In genomic region chr3:185537369-185537970, GRCh38 we compare ENCODE assay signal across 8 cellular contexts. TPM values are rescaled to one million over a fixed set of nuclear protein-coding genes. Genes with fewer than 3 reads are reported as not detected.
DNase-seq lines count a peak whose midpoint lies in the region; ATAC-seq and TF ChIP-seq lines count a peak whose summit lies in the region.

No MANE protein-coding gene starts in this region.

- peaks cover 3% of the 10 kb centered on the region for H3K27me3 ChIP-seq in fibroblast of lung (ENCODE audit: control insufficient read depth, insufficient read depth, low read length)

- peaks cover 9% of the 10 kb centered on the region for H3K4me1 Mint-ChIP-seq in T-helper 1 cell treated with Interleukin-12 subunit alpha and Interleukin-12 subunit beta and Interleukin-4 antibody, amounts not matched to agents 30 μg/mL and 1 μg/mL, for 36 hours (ENCODE audit: low read depth)

- peaks cover 1% of the 10 kb centered on the region for H3K36me3 Mint-ChIP-seq in T-helper 1 cell treated with Interleukin-12 subunit alpha and Interleukin-12 subunit beta and Interleukin-4 antibody, amounts not matched to agents 30 μg/mL and 1 μg/mL, for 36 hours (ENCODE audit: low read depth)

- no peaks in the 10 kb centered on the region for H3K36me3 ChIP-seq in fibroblast of lung (ENCODE audit: control insufficient read depth, insufficient read depth, low read length)

- peaks cover 3% of the 10 kb centered on the region for H3K9me3 Mint-ChIP-seq in T-helper 1 cell treated with Interleukin-12 subunit alpha and Interleukin-12 subunit beta and Interleukin-4 antibody, amounts not matched to agents 30 μg/mL and 1 μg/mL, for 36 hours

- H3K4me1 ChIP-seq in fibroblast of lung (ENCODE audit: control insufficient read depth, extremely low read depth, insufficient read depth, low read length), result peaks cover 3% of the 10 kb centered on the region

- H3K27ac Mint-ChIP-seq in T-helper 1 cell treated with Interleukin-12 subunit alpha and Interleukin-12 subunit beta and Interleukin-4 antibody, amounts not matched to agents 30 μg/mL and 1 μg/mL, for 36 hours, result peak overlapping the region; percentile 84

- peak; percentile 99 for ATAC-seq in GM21381 (IDR thresholded peaks at IDR 0.05; ENCODE audit: unreplicated experiment)
- ATAC-seq in HG03558 (IDR thresholded peaks at IDR 0.05; ENCODE audit: extremely low read depth, unreplicated experiment), result peak; percentile 97

- no peaks in the 10 kb centered on the region for H3K9me3 ChIP-seq in fibroblast of lung (ENCODE audit: control insufficient read depth, insufficient read depth, low read depth, low read length)

- no peak overlapping the region for H3K9ac ChIP-seq in fibroblast of lung (ENCODE audit: insufficient read depth, low read length)

- H3K4me3 Mint-ChIP-seq in T-helper 1 cell treated with Interleukin-12 subunit alpha and Interleukin-12 subunit beta and Interleukin-4 antibody, amounts not matched to agents 30 μg/mL and 1 μg/mL, for 36 hours, result peak overlapping the region; percentile 41

- no peak overlapping the region for H3K4me2 ChIP-seq in fibroblast of lung (ENCODE audit: extremely low read depth, insufficient read depth, low read length)

- DNase-seq in GM04504 (ENCODE audit: low read depth) (peak; percentile 55), fibroblast of lung (ENCODE audit: low read depth in 2 of 2) (peak; percentile 19 to 94), renal cortical epithelial cell (ENCODE audit: low read depth) (peak; percentile 100), NCI-H526 treated with DMSO at 0.1 percent for 48 hours (lab: John Stamatoyannopoulos, UW) (no peak), islet precursor cell (no peak)

- no peak overlapping the region for H3K4me3 ChIP-seq in fibroblast of lung (replicated peaks in 1 of 4; ENCODE audit: control extremely low read depth in 1 of 4, insufficient read depth in 1 of 4, low read depth in 3 of 4, low read length in 4 of 4)

- H4K20me1 ChIP-seq in fibroblast of lung (ENCODE audit: control insufficient read depth, extremely low read depth, insufficient read depth, low read length), result no peaks in the 10 kb centered on the region

- TF ChIP-seq CTCF in fibroblast of lung (conservative IDR thresholded peaks at IDR 0.05 in 1 of 2, IDR thresholded peaks at IDR 0.05 in 1 of 2; ENCODE audit: low read depth in 1 of 2, low read length in 2 of 2), result no peak

- no peak overlapping the region for H2AFZ ChIP-seq in fibroblast of lung (ENCODE audit: low read length)

- no peaks in the 10 kb centered on the region for H3K27me3 Mint-ChIP-seq in T-helper 1 cell treated with Interleukin-12 subunit alpha and Interleukin-12 subunit beta and Interleukin-4 antibody, amounts not matched to agents 30 μg/mL and 1 μg/mL, for 36 hours (ENCODE audit: low read depth)

- H3K79me2 ChIP-seq in fibroblast of lung (ENCODE audit: control insufficient read depth, insufficient read depth, low read length), result no peaks in the 10 kb centered on the region

- H3K27ac ChIP-seq in fibroblast of lung (ENCODE audit: insufficient read depth, low read length), result no peak overlapping the region

RNA-seq across cellular contexts. Expression of gene LIPH, which starts 14.9 kb away (rescaled TPM):
- under 0.01 TPM in 1 of 2 replicates, not detected in the other for total RNA-seq in fibroblast of lung
- polyA plus RNA-seq in fibroblast of lung, result 0.06 and 0.32 TPM in 2 replicates
- 0.09 and 0.83 TPM in 2 replicates for polyA plus RNA-seq in fibroblast of lung (2012)
- polyA minus RNA-seq in fibroblast of lung (ENCODE audit: low replicate concordance), result not detected in 2 replicates
- 9.6 and 10.9 TPM in 2 replicates for total RNA-seq in renal cortical epithelial cell

RNA-seq across cellular contexts. Expression of gene TMEM41A, which starts 38.6 kb away (rescaled TPM):
- total RNA-seq in fibroblast of lung (6.9 and 8.3 TPM in 2 replicates), renal cortical epithelial cell (15.5 and 19.3 TPM in 2 replicates)
- polyA plus RNA-seq in fibroblast of lung, result 16.9 and 18.2 TPM in 2 replicates
- polyA plus RNA-seq in fibroblast of lung (2012), result 9.7 and 10.4 TPM in 2 replicates
- 4.4 and 6.0 TPM in 2 replicates for polyA minus RNA-seq in fibroblast of lung (ENCODE audit: low replicate concordance)

RNA-seq across cellular contexts. Expression of gene SENP2, which starts 48.6 kb away (rescaled TPM):
- total RNA-seq in fibroblast of lung, result 23.6 and 26.9 TPM in 2 replicates
- 17.7 and 19.6 TPM in 2 replicates for polyA plus RNA-seq in fibroblast of lung
- polyA plus RNA-seq in fibroblast of lung (2012), result 17.1 and 20.7 TPM in 2 replicates
- polyA minus RNA-seq in fibroblast of lung (ENCODE audit: low replicate concordance), result 0.43 and 3.0 TPM in 2 replicates
- total RNA-seq in renal cortical epithelial cell, result 31.6 and 36.2 TPM in 2 replicates

Comparison
In these comparisons a context has a peak if more than half of its experiments do, and no peak if none do; other contexts are left out.
1. DNase-seq: peak in GM04504 (single experiment), fibroblast of lung (2 of 2) and renal cortical epithelial cell (single experiment); none in NCI-H526 treated with DMSO at 0.1 percent for 48 hours (single experiment) and islet precursor cell (single experiment).
2. RNA of gene LIPH, which starts 14.9 kb away (total RNA-seq): 9.6 to 10.9 TPM in renal cortical epithelial cell; under 0.01 TPM in fibroblast of lung; every median in the first group is over 10 times any median in the second.